ENCODE assay signal across 22 cellular contexts in the genomic region with DNA sequence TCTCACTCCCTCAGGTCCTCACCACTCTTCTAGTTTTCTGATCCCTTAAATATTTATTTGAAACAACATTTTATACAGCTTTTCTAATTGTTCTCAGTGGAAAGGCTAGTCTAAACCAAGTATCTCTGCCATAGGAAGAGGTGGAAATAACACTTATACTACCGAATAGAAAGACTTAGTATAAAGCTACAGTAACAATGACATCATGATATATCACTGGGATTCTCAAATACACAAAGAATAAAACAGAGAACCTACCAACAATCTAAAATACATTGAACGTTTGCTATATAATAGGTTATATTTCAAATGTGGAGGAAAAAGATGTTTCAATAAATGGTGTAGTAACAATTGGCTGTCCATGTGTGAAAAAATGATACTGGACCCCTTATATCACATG.
"Had no signal": no experiment of that assay in that cellular context is flagged by ENCODE, and none has a peak within 500 bp of the region (broad histone marks: within the 10 kb centered on the region; RNA-seq: fewer than 3 reads in every experiment).

No MANE protein-coding gene starts in this region.

- H3K4me3 Mint-ChIP-seq: effector memory CD8-positive, alpha-beta T cell; memory B cell; natural killer cell; stimulated activated memory B cell treated with anti-CD40 and anti-IgM and Interleukin-4, amounts not matched to agents 10 μg/mL and 1 μg/mL and 100 μg/mL, for 72 hours; stimulated activated naive CD8-positive, alpha-beta T cell treated with anti-CD3 and anti-CD28 coated beads, Interleukin-15, Interleukin-2, amounts not matched to agents 100 ng/mL and 50 ng/mL, for 24 hours had no signal

- H3K9me3 ChIP-seq: prostate gland, sigmoid colon had no signal

- H3K27ac Mint-ChIP-seq: effector memory CD8-positive, alpha-beta T cell; memory B cell; stimulated activated memory B cell treated with anti-CD40 and anti-IgM and Interleukin-4, amounts not matched to agents 10 μg/mL and 1 μg/mL and 100 μg/mL, for 72 hours; stimulated activated naive CD8-positive, alpha-beta T cell treated with anti-CD3 and anti-CD28 coated beads, Interleukin-15, Interleukin-2, amounts not matched to agents 100 ng/mL and 50 ng/mL, for 24 hours had no signal

- H3K27ac ChIP-seq: esophagus squamous epithelium, prostate gland, right atrium auricular region, sigmoid colon, thoracic aorta, tibial nerve, upper lobe of left lung had no signal

- DNase-seq: cortex of kidney; effector memory CD8-positive, alpha-beta T cell; erythroblast; esophagus squamous epithelium; foreskin melanocyte; natural killer cell; sigmoid colon; stimulated activated CD4-positive, alpha-beta T cell treated with anti-CD3 and anti-CD28 coated beads, Interleukin-2, amount 100 ng/mL, for 24 hours; stimulated activated CD4-positive, alpha-beta T cell treated with anti-CD3 and anti-CD28 coated beads, Interleukin-4, amount 100 ng/mL, for 24 hours; upper lobe of left lung had no signal

- ATAC-seq: effector memory CD8-positive, alpha-beta T cell; left lobe of liver; natural killer cell; stimulated activated memory B cell treated with anti-CD40 and anti-IgM and Interleukin-4, amounts not matched to agents 10 μg/mL and 1 μg/mL and 100 μg/mL, for 72 hours had no signal

- H3K27me3 ChIP-seq: esophagus squamous epithelium, right atrium auricular region, sigmoid colon, tibial nerve, upper lobe of left lung had no signal

- H3K4me1 ChIP-seq: esophagus squamous epithelium, prostate gland, right atrium auricular region, upper lobe of left lung had no signal

- H3K9me3 Mint-ChIP-seq: effector memory CD8-positive, alpha-beta T cell had no signal

- H3K36me3 ChIP-seq: prostate gland, right atrium auricular region had no signal

- FAIRE-seq: endometrium, keratinocyte, urothelium cell line had no signal

- H3K4me3 ChIP-seq: esophagus squamous epithelium, lung, prostate gland, right atrium auricular region, sigmoid colon, thoracic aorta, tibial nerve, upper lobe of left lung had no signal
